16 cellular contexts compared by ENCODE assay signal in the genomic region with DNA sequence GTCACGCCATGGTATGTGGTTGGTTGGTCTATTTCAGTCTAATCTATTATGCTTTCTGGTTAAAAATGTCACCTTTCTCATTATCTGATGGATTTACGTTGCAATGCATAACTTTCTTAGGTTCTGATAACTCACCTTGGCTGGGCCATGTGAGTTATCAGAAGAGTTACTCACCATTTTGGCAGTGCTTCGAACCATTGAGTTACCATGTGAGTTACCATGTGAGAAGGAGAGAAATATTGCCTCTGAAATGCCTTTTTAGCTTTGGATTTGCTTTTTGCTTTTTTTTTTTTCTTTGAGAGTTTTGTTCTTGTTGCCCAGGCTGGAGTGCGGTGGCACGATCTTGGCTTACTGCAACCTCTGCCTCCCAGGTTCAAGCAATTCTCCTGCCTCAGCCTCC. TPM values are rescaled to one million over a fixed set of nuclear protein-coding genes. Genes with fewer than 3 reads are reported as not detected.
A peak's percentile ranks its signal among the peaks of the same experiment; 100 is the strongest.
DNase-seq lines count a peak whose midpoint lies in the region; ATAC-seq and TF ChIP-seq lines count a peak whose summit lies in the region.
"Had no signal": no experiment of that assay in that cellular context is flagged by ENCODE, and none has a peak within 500 bp of the region (broad histone marks: within the 10 kb centered on the region; RNA-seq: fewer than 3 reads in every experiment).

No MANE protein-coding gene starts in this region.

- no peak overlapping the region for H3K27ac ChIP-seq in GM23248
- no peak overlapping the region for H3K27ac ChIP-seq in upper lobe of right lung
- H3K27ac ChIP-seq: ascending aorta, SJSA1 had no signal

- H3K9me2 ChIP-seq in GM23248 (ENCODE audit: insufficient read depth): no peaks in the 10 kb centered on the region

- H3K4me2 ChIP-seq in GM23248 (ENCODE audit: unreplicated experiment): peak overlapping the region; percentile 66

- H3K9ac ChIP-seq in GM23248: no peak overlapping the region

- WGBS in GM23248 (ENCODE audit: low coverage in 1 of 2, low lambda C conversion rate in 2 of 2, missing lambda C conversion rate in 2 of 2), 2 experiments: 98 to 99% methylated on average over 5 of the region's 5 CpGs

- no peak for DNase-seq in activated T-cell treated with anti-CD3 and anti-CD28 coated beads, Interleukin-2, amount 50 U/mL, for 72 hours
- DNase-seq in activated T-cell treated with anti-CD3 and anti-CD28 coated beads, Interleukin-2, amount 50 U/mL, for 1 hour: no peak
- DNase-seq in GM23248: peak; percentile 9
- DNase-seq in central memory CD8-positive, alpha-beta T cell (ENCODE audit: low spot score in 2 of 2): no peak
- no peak for DNase-seq in osteocyte (ENCODE audit: extremely low spot score, unreplicated experiment)
- no peak for DNase-seq in COR-L47 (lab: John Stamatoyannopoulos, UW)
- no peak for DNase-seq in upper lobe of right lung
- DNase-seq: activated CD8-positive, alpha-beta memory T cell treated with anti-CD3 and anti-CD28 coated beads, Interleukin-2, amount 50 U/mL, for 48 hours; dermis blood vessel endothelial cell; DMS 273 treated with DMSO at 0.1 percent for 48 hours; NCI-H187; NCI-H510A treated with DMSO at 0.1 percent for 48 hours had no signal

- intact Hi-C loops in upper lobe of right lung (cut with DNase I): no loop called here

- no peaks in the 10 kb centered on the region for H3K9me3 ChIP-seq in GM23248 (ENCODE audit: low read depth)
- H3K9me3 ChIP-seq in upper lobe of right lung: no peaks in the 10 kb centered on the region
- H3K9me3 ChIP-seq: ascending aorta, SJSA1 had no signal

- no peaks in the 10 kb centered on the region for H4K20me1 ChIP-seq in GM23248 (ENCODE audit: insufficient read depth)

- H3K4me3 ChIP-seq in GM23248 (no peak overlapping the region), upper lobe of right lung (no peak overlapping the region)

- no peaks in the 10 kb centered on the region for H3K27me3 Mint-ChIP-seq in activated T-cell treated with anti-CD3 and anti-CD28 coated beads, Interleukin-2, amount 50 U/mL, for 72 hours (ENCODE audit: low read depth)
- no peaks in the 10 kb centered on the region for H3K27me3 Mint-ChIP-seq in central memory CD8-positive, alpha-beta T cell
- no peaks in the 10 kb centered on the region for H3K27me3 Mint-ChIP-seq in osteocyte (ENCODE audit: unreplicated experiment)

- in situ Hi-C loops in GM23248 (cut with MboI): no loop called here

- H2AFZ ChIP-seq in GM23248: no peak overlapping the region

- H3K4me1 ChIP-seq in GM23248 (ENCODE audit: insufficient read depth) (peaks cover 12% of the 10 kb centered on the region), upper lobe of right lung (no peaks in the 10 kb centered on the region)
- H3K4me1 ChIP-seq: ascending aorta had no signal

- no peak for TF ChIP-seq CTCF in osteocyte (IDR thresholded peaks at IDR 0.05)
- no peak for TF ChIP-seq CTCF in upper lobe of right lung (IDR thresholded peaks at IDR 0.05)

- H3K4me3 Mint-ChIP-seq in activated T-cell treated with anti-CD3 and anti-CD28 coated beads, Interleukin-2, amount 50 U/mL, for 72 hours: peak overlapping the region; percentile 97
- peak overlapping the region; percentile 99 for H3K4me3 Mint-ChIP-seq in central memory CD8-positive, alpha-beta T cell
- peak overlapping the region; percentile 95 for H3K4me3 Mint-ChIP-seq in osteocyte (ENCODE audit: unreplicated experiment)

- H3F3A ChIP-seq in GM23248 (ENCODE audit: insufficient read depth): no peaks in the 10 kb centered on the region

- peaks cover 32% of the 10 kb centered on the region for H3K4me1 Mint-ChIP-seq in activated T-cell treated with anti-CD3 and anti-CD28 coated beads, Interleukin-2, amount 50 U/mL, for 72 hours (ENCODE audit: low read depth)
- H3K4me1 Mint-ChIP-seq in central memory CD8-positive, alpha-beta T cell: peaks cover 39% of the 10 kb centered on the region
- H3K4me1 Mint-ChIP-seq in osteocyte (ENCODE audit: unreplicated experiment): peaks cover 12% of the 10 kb centered on the region

- peaks cover 1 to 7% of the 10 kb centered on the region in 2 donors for H3K36me3 Mint-ChIP-seq in activated T-cell treated with anti-CD3 and anti-CD28 coated beads, Interleukin-2, amount 50 U/mL, for 72 hours (ENCODE audit: insufficient read depth in 2 of 2)
- H3K36me3 Mint-ChIP-seq in central memory CD8-positive, alpha-beta T cell (ENCODE audit: insufficient read depth): peaks cover 8% of the 10 kb centered on the region
- H3K36me3 Mint-ChIP-seq in osteocyte (ENCODE audit: unreplicated experiment): peaks cover 15% of the 10 kb centered on the region

- H3K36me3 ChIP-seq in GM23248 (ENCODE audit: low read depth) (peaks cover 18% of the 10 kb centered on the region; the same call in 1 of the 2 replicates), upper lobe of right lung (peaks cover 19% of the 10 kb centered on the region)

- peak overlapping the region; percentile 83 for H3K27ac Mint-ChIP-seq in activated T-cell treated with anti-CD3 and anti-CD28 coated beads, Interleukin-2, amount 50 U/mL, for 72 hours
- H3K27ac Mint-ChIP-seq in central memory CD8-positive, alpha-beta T cell (ENCODE audit: low read depth): no peak overlapping the region
- H3K27ac Mint-ChIP-seq in osteocyte (ENCODE audit: unreplicated experiment): no peak overlapping the region

- H3K79me2 ChIP-seq in GM23248 (ENCODE audit: insufficient read depth): peaks cover 34% of the 10 kb centered on the region

- H3K27me3 ChIP-seq in GM23248 (replicated peaks; ENCODE audit: insufficient read depth) (no peaks in the 10 kb centered on the region), upper lobe of right lung (no peaks in the 10 kb centered on the region)
- H3K27me3 ChIP-seq: ascending aorta, SJSA1 had no signal

- no peaks in the 10 kb centered on the region for H3K9me3 Mint-ChIP-seq in activated T-cell treated with anti-CD3 and anti-CD28 coated beads, Interleukin-2, amount 50 U/mL, for 72 hours
- no peaks in the 10 kb centered on the region for H3K9me3 Mint-ChIP-seq in central memory CD8-positive, alpha-beta T cell
- H3K9me3 Mint-ChIP-seq in osteocyte (ENCODE audit: unreplicated experiment): no peaks in the 10 kb centered on the region

- ATAC-seq in activated T-cell treated with anti-CD3 and anti-CD28 coated beads, Interleukin-2, amount 50 U/mL, for 72 hours (replicated peaks in 1 of 2): no peak
- no peak for ATAC-seq in central memory CD8-positive, alpha-beta T cell (replicated peaks; ENCODE audit: extremely low read depth, poor library complexity, severe bottlenecking)
- ATAC-seq in upper lobe of right lung: no peak
- ATAC-seq in GM21447 (IDR thresholded peaks at IDR 0.05; ENCODE audit: unreplicated experiment): no peak

RNA-seq across cellular contexts. Expression of a gene that starts 1.6 kb away (rescaled TPM):
- total RNA-seq in activated T-cell treated with anti-CD3 and anti-CD28 coated beads, Interleukin-2, amount 50 U/mL, for 72 hours: 10 to 100 TPM; 30.9 to 32.5 TPM
- 10.9 and 17.8 TPM in 2 replicates for total RNA-seq in GM23248 (2014; rRNA removed; shearing (Covaris generic))
- polyA plus RNA-seq in GM23248 (2016; fragmentation: Nextera tagmentation; extraction: Ambion mirVana): 30.5 and 32.3 TPM in 2 replicates
- total RNA-seq in osteocyte (23.6 and 25.2 TPM in 2 replicates), upper lobe of right lung (16.7 TPM)

RNA-seq across cellular contexts. Expression of a gene that starts 41.6 kb away (rescaled TPM):
- not detected for total RNA-seq in activated T-cell treated with anti-CD3 and anti-CD28 coated beads, Interleukin-2, amount 50 U/mL, for 72 hours
- 10.6 and 14.5 TPM in 2 replicates for total RNA-seq in GM23248 (2014; rRNA removed; shearing (Covaris generic))
- polyA plus RNA-seq in GM23248 (2016; fragmentation: Nextera tagmentation; extraction: Ambion mirVana): 7.0 and 7.8 TPM in 2 replicates
- total RNA-seq in osteocyte (1.3 TPM in 2 replicates), upper lobe of right lung (0.09 TPM)
- total RNA-seq: ascending aorta, HT-29 had no signal
